In the genomic region with DNA sequence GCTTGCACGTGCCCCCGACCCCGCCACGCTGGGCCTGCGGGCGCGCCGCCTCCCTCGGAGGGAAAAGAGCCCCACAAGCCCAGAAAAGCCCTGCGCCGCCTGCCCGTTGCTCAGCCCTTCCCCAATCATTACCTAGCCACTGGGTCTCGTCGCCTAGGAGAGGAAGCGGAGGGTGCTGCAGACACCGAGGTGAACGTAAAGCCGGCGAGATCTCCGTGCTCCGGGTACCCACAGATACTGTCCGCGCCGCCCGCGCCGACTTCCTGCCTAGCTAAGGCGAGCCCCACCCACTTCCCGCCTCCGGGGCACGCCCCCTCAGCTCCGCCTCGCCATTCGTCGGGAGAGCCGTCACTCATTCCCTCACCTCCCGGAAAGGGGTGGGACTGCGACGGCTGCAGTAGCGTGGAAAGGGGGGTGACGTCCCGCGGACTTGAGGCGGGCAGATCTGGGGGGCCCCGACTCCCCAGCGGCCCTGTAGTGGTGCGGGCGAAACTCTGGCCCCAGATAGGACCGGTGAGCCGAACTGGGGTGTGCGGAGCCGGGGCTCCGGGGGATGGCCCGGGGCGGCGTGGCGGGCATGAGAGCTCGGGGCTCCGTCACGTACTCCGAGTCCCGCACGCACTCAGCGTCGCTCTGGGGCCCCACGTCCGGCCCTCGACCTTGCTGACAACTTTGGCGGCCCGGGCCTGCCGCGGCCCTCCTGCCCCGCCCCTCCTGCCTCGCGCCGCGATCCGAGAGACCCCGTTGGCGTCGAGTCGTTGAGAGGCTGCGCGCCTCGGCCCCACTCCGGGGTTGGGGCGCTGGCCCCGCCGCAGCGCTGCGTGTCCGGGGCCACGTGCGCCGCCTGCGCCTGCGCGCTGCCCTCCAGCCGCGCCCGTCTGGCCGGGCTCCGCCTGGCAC, we compare ENCODE assay signal across 8 cellular contexts. TPM values are rescaled to one million over a fixed set of nuclear protein-coding genes. Genes with fewer than 3 reads are reported as not detected.
A peak's percentile ranks its signal among the peaks of the same experiment; 100 is the strongest.
DNase-seq lines count a peak whose midpoint lies in the region; ATAC-seq and TF ChIP-seq lines count a peak whose summit lies in the region.

A gene (minus strand): TSS at position 239 of the 900 bp plus-strand sequence. CDS start 3,778 bp downstream, outside the sequence.

- intact Hi-C loops in Right ventricle myocardium inferior (cut with DNase I) = no loop called here
- intact Hi-C loops in tibial artery (cut with DNase I; ENCODE audit: low total_unique reads) = no loop called here

- peak within 1 kb of the TSS; percentile 94 for H2AFZ ChIP-seq in parathyroid adenoma

- peak within 1 kb of the TSS; percentile 53 for H3K9ac ChIP-seq in parathyroid adenoma

- peak within 1 kb of the TSS; percentile 97 for H3K27ac ChIP-seq in parathyroid adenoma
- peak within 1 kb of the TSS; percentile 97 to 99 for H3K27ac ChIP-seq in tibial artery

- H3K4me3 ChIP-seq in GM12865 (ENCODE audit: low read depth, low read length) (peak within 1 kb of the TSS; percentile 92), parathyroid adenoma (ENCODE audit: low read depth, low read length) (peak within 1 kb of the TSS; percentile 97), tibial artery (peak within 1 kb of the TSS; percentile 86 to 93)

- TF ChIP-seq CTCF in GM12865 (IDR thresholded peaks at IDR 0.05; ENCODE audit: insufficient read depth, low read depth, low read length, missing control alignments) (no peak), parathyroid adenoma (IDR thresholded peaks at IDR 0.05) (no peak), tibial artery (IDR thresholded peaks at IDR 0.05) (peak in 1 of 2 experiments; percentile 1)

- H3K9me3 ChIP-seq in parathyroid adenoma (ENCODE audit: control insufficient read depth, low read length) (no peaks in the 10 kb centered on the region), tibial artery (no peaks in the 10 kb centered on the region)

- DNase-seq in GM12865 (ENCODE audit: low read depth) (peak; percentile 99), NCI-H1105 (lab: John Stamatoyannopoulos, UW) (peak; percentile 94), SW 1271 (lab: John Stamatoyannopoulos, UW) (peak; percentile 70 to 87), Right ventricle myocardium inferior (ENCODE audit: missing footprints) (peak; percentile 99), tibial artery (peak; percentile 96 to 99)
- peak; percentile 96 for DNase-seq in activated naive CD8-positive, alpha-beta T cell treated with anti-CD3 and anti-CD28 coated beads, Interleukin-2, amount 50 U/mL, for 16 hours (ENCODE audit: low read depth, low spot score)

- H3K36me3 ChIP-seq in parathyroid adenoma (ENCODE audit: control insufficient read depth, insufficient read depth, low read length) = no peaks in the 10 kb centered on the region
- peaks cover 0 to 9% (median 0%) of the 10 kb centered on the region in 3 donors for H3K36me3 ChIP-seq in tibial artery

- peak within 1 kb of the TSS; percentile 92 for H3K4me2 ChIP-seq in parathyroid adenoma (ENCODE audit: low read length)

- no peaks in the 10 kb centered on the region for H3K27me3 ChIP-seq in parathyroid adenoma (ENCODE audit: control insufficient read depth, insufficient read depth, low read length)
- H3K27me3 ChIP-seq in tibial artery = no peaks in the 10 kb centered on the region

- ATAC-seq in HG02642 (IDR thresholded peaks at IDR 0.05; ENCODE audit: poor library complexity, unreplicated experiment) = peak; percentile 81
- ATAC-seq in Right ventricle myocardium inferior = peak; percentile 94

- peaks cover 8% of the 10 kb centered on the region for H3K79me2 ChIP-seq in parathyroid adenoma

- H3K4me1 ChIP-seq in parathyroid adenoma (peaks cover 16% of the 10 kb centered on the region), tibial artery (peaks cover 0 to 62% (median 52%) of the 10 kb centered on the region in 4 donors)

RNA-seq across cellular contexts. Expression of the gene that starts here (rescaled TPM):
- total RNA-seq in Right ventricle myocardium inferior = 169 TPM

Comparison
In these comparisons a context has a peak if more than half of its experiments do, and no peak if none do; other contexts are left out.
1. Peak in every context shown above with its lines: DNase-seq, ATAC-seq, H3K4me3 ChIP-seq and H3K27ac ChIP-seq.